ENCODE assay signal across 18 cellular contexts in the genomic region with DNA sequence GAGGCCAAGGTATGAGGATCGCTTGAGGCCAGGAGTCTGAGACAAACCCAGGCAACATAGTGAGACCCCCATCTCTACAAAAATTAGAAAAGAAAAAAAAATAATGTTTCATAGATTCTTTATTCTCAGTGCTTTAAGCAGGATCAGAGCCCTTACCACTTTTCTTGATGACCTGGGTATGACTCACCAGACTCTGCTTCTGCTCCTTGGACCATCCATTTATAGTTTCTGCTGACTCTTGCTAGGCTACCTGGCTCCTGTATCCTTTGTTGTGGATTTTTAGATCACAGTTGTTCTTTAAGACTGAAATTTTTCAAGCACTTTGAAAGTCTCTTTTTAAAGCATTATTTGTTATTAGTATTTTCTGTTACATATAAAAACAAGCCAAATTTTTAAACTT.
DNase-seq lines count a peak whose midpoint lies in the region; ATAC-seq and TF ChIP-seq lines count a peak whose summit lies in the region.
"Had no signal": no experiment of that assay in that cellular context is flagged by ENCODE, and none has a peak within 500 bp of the region (broad histone marks: within the 10 kb centered on the region; RNA-seq: fewer than 3 reads in every experiment).

No MANE protein-coding gene starts in this region.

- no peak overlapping the region for H3K27ac Mint-ChIP-seq in stimulated activated memory B cell treated with anti-CD40 and anti-IgM and Interleukin-4, amounts not matched to agents 10 μg/mL and 1 μg/mL and 100 μg/mL, for 72 hours
- H3K27ac Mint-ChIP-seq: activated CD8-positive, alpha-beta T cell treated with anti-CD3 and anti-CD28 coated beads, Interleukin-2, amount 10 ng/mL, durations not matched to agents 7 days and 5 days; dendritic cell treated with granulocyte-macrophage colony-stimulating factor and Interleukin-4, amounts not matched to agents 40 ng/mL and 50 ng/mL, for 4 days had no signal

- no peak overlapping the region for H3K9ac ChIP-seq in PC-3 (ENCODE audit: low read length)

- no peaks in the 10 kb centered on the region for H3F3A ChIP-seq in PC-3 (ENCODE audit: low read length, unreplicated experiment)

- H2AFZ ChIP-seq in PC-3 (ENCODE audit: low read length) (no peak overlapping the region), osteoblast (ENCODE audit: low read length) (no peak overlapping the region)

- H4K20me1 ChIP-seq in PC-3 (ENCODE audit: low read length) (no peaks in the 10 kb centered on the region), osteoblast (ENCODE audit: insufficient read depth, low read length) (no peaks in the 10 kb centered on the region)

- no peaks in the 10 kb centered on the region for H3K36me3 Mint-ChIP-seq in stimulated activated memory B cell treated with anti-CD40 and anti-IgM and Interleukin-4, amounts not matched to agents 10 μg/mL and 1 μg/mL and 100 μg/mL, for 72 hours

- H3K4me1 ChIP-seq in PC-3 (ENCODE audit: insufficient read depth, low read length) = no peaks in the 10 kb centered on the region
- H3K4me1 ChIP-seq in osteoblast (ENCODE audit: insufficient read depth, low read length) = peaks cover 4% of the 10 kb centered on the region
- H3K4me1 ChIP-seq: right atrium auricular region, SJCRH30, thyroid gland had no signal

- POLR2A ChIA-PET in PC-3 (lab: Charles Lee; ENCODE audit: unreplicated experiment) = no interaction called here

- H3K36me3 ChIP-seq in PC-3 (ENCODE audit: low read depth, low read length) (no peaks in the 10 kb centered on the region), osteoblast (ENCODE audit: insufficient read depth, low read length) (no peaks in the 10 kb centered on the region)
- H3K36me3 ChIP-seq: right atrium auricular region, SJCRH30, thyroid gland had no signal

- no peak overlapping the region for H3K27ac ChIP-seq in PC-3 (ENCODE audit: low read length)
- no peak overlapping the region for H3K27ac ChIP-seq in epithelial cell of prostate
- H3K27ac ChIP-seq in osteoblast (ENCODE audit: low read depth, low read length) = no peak overlapping the region
- H3K27ac ChIP-seq: right atrium auricular region, SJCRH30, thyroid gland had no signal

- peak; percentile 53 for DNase-seq in EH (ENCODE audit: low read depth)
- peak; percentile 10 for DNase-seq in PC-3
- DNase-seq in epithelial cell of prostate (ENCODE audit: low read depth, low spot score) = peak; percentile 26
- DNase-seq in osteoblast (ENCODE audit: insufficient read length, low spot score, missing footprints) = peak; percentile 53
- DNase-seq in HuH-7.5 (ENCODE audit: low spot score) = no peak
- no peak for DNase-seq in foreskin melanocyte
- DNase-seq: activated CD8-positive, alpha-beta T cell treated with anti-CD3 and anti-CD28 coated beads, Interleukin-2, amount 10 ng/mL, durations not matched to agents 7 days and 5 days; C1 segment of cervical spinal cord; H7; NCI-H1436; NCI-H345; SJCRH30; stimulated activated CD4-positive, alpha-beta T cell treated with anti-CD3 and anti-CD28 coated beads, Interleukin-1b, Interleukin-23, amount 100 ng/mL, for 48 hours; thyroid gland had no signal

- H3K4me3 ChIP-seq in PC-3 (ENCODE audit: low read length) (no peak overlapping the region), osteoblast (ENCODE audit: insufficient read depth, low read length) (no peak overlapping the region)
- H3K4me3 ChIP-seq: right atrium auricular region, SJCRH30, thyroid gland had no signal

- BruUV-seq in PC-3 (replicated peaks; lab: Mats Ljungman, UMichigan) = no TSS peak

- CTCF ChIA-PET in PC-3 (lab: Charles Lee) = no interaction called here

- H3K4me1 Mint-ChIP-seq in stimulated activated memory B cell treated with anti-CD40 and anti-IgM and Interleukin-4, amounts not matched to agents 10 μg/mL and 1 μg/mL and 100 μg/mL, for 72 hours = no peaks in the 10 kb centered on the region

- no peaks in the 10 kb centered on the region for H3K27me3 Mint-ChIP-seq in stimulated activated memory B cell treated with anti-CD40 and anti-IgM and Interleukin-4, amounts not matched to agents 10 μg/mL and 1 μg/mL and 100 μg/mL, for 72 hours
- H3K27me3 Mint-ChIP-seq: dendritic cell treated with granulocyte-macrophage colony-stimulating factor and Interleukin-4, amounts not matched to agents 40 ng/mL and 50 ng/mL, for 4 days had no signal

- TF ChIP-seq CTCF in PC-3 (conservative IDR thresholded peaks at IDR 0.05; ENCODE audit: low read depth, low read length) (no peak), osteoblast (IDR thresholded peaks at IDR 0.05; ENCODE audit: extremely low read depth, low read depth, low read length) (no peak)

- intact Hi-C loops in PC-3 (cut with micrococcal nuclease) = no loop called here

- H3K9me3 ChIP-seq in PC-3 (ENCODE audit: low read length) (no peaks in the 10 kb centered on the region), osteoblast (ENCODE audit: low read depth, low read length) (no peaks in the 10 kb centered on the region)
- H3K9me3 ChIP-seq: thyroid gland had no signal

- H3K4me3 Mint-ChIP-seq in stimulated activated memory B cell treated with anti-CD40 and anti-IgM and Interleukin-4, amounts not matched to agents 10 μg/mL and 1 μg/mL and 100 μg/mL, for 72 hours = no peak overlapping the region
- H3K4me3 Mint-ChIP-seq: activated CD8-positive, alpha-beta T cell treated with anti-CD3 and anti-CD28 coated beads, Interleukin-2, amount 10 ng/mL, durations not matched to agents 7 days and 5 days; dendritic cell treated with granulocyte-macrophage colony-stimulating factor and Interleukin-4, amounts not matched to agents 40 ng/mL and 50 ng/mL, for 4 days had no signal

- H3K4me2 ChIP-seq in PC-3 (ENCODE audit: low read length) = no peak overlapping the region
- no peak overlapping the region for H3K4me2 ChIP-seq in osteoblast (ENCODE audit: insufficient read depth, low read length)

- no peaks in the 10 kb centered on the region for H3K79me2 ChIP-seq in PC-3 (ENCODE audit: low read length)
- no peaks in the 10 kb centered on the region for H3K79me2 ChIP-seq in osteoblast (ENCODE audit: insufficient read depth, low read length)

- H3K27me3 ChIP-seq in PC-3 (ENCODE audit: low read length) (no peaks in the 10 kb centered on the region), osteoblast (ENCODE audit: insufficient read depth, low read length) (no peaks in the 10 kb centered on the region)
- H3K27me3 ChIP-seq: right atrium auricular region, SJCRH30, thyroid gland had no signal

- peaks cover 4% of the 10 kb centered on the region for H3K9me3 Mint-ChIP-seq in stimulated activated memory B cell treated with anti-CD40 and anti-IgM and Interleukin-4, amounts not matched to agents 10 μg/mL and 1 μg/mL and 100 μg/mL, for 72 hours
- H3K9me3 Mint-ChIP-seq: dendritic cell treated with granulocyte-macrophage colony-stimulating factor and Interleukin-4, amounts not matched to agents 40 ng/mL and 50 ng/mL, for 4 days had no signal

- ATAC-seq in PC-3 (no peak), HG02870 (IDR thresholded peaks at IDR 0.05; ENCODE audit: unreplicated experiment) (no peak)
- ATAC-seq in stimulated activated memory B cell treated with anti-CD40 and anti-IgM and Interleukin-4, amounts not matched to agents 10 μg/mL and 1 μg/mL and 100 μg/mL, for 72 hours = no peak
- ATAC-seq: activated CD8-positive, alpha-beta T cell treated with anti-CD3 and anti-CD28 coated beads, Interleukin-2, amount 10 ng/mL, durations not matched to agents 7 days and 5 days had no signal

- H3K9me2 ChIP-seq in PC-3 (replicated peaks; ENCODE audit: low read length) = no peaks in the 10 kb centered on the region

Comparison
In these comparisons a context has a peak if more than half of its experiments do, and no peak if none do; other contexts are left out.
1. DNase-seq: peak in EH (single experiment), PC-3 (single experiment), epithelial cell of prostate (single experiment) and osteoblast (single experiment); none in HuH-7.5 (single experiment) and foreskin melanocyte (single experiment).